In the genomic region with DNA sequence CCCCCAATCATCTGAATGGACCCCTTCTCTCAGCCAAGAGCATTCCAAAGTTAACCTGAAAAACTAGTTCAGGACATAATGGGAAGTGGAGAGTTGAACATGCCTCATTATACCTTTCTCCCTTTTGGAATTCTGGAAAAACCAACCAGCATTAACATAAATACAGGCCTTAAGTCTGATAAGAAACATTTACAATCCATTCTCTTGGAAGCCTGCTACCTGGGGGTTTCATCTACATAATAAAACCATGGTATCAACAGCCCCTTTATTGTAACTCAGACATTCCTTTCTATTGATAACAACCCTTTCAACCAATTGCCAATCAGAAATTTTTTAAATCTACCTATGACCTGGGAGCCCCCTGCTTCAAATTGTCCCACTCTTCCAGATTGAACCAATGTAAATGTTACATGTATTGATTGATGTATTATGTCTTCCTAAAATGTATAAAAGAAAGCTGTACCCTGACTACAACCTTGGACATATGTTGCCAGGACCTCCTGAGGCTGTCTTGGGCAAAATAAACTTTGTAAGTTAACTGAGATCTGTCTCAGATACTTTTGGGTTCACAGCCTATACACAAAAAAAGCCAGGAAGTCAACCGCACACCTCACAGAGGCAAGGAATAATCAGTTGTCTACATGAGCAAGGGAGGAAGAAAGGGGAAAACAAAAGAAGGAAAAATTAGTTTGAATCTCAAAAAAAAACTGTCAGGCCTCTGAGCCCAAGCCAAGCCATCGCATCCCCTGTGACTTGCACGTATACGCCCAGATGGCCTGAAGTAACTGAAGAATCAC, we compare ENCODE assay signal across 23 cellular contexts. TPM values are rescaled to one million over a fixed set of nuclear protein-coding genes. Genes with fewer than 3 reads are reported as not detected.
"Had no signal": no experiment of that assay in that cellular context is flagged by ENCODE, and none has a peak within 500 bp of the region (broad histone marks: within the 10 kb centered on the region; RNA-seq: fewer than 3 reads in every experiment).

No MANE protein-coding gene starts in this region.

- H3K27me3 ChIP-seq: neutrophil, right lobe of liver, suprapubic skin, thyroid gland had no signal

- H3K4me3 ChIP-seq: hepatocyte, psoas muscle, right lobe of liver, suprapubic skin, thyroid gland had no signal

- H3K27ac ChIP-seq: hepatocyte, neutrophil, psoas muscle, right lobe of liver, suprapubic skin, thyroid gland had no signal

- FAIRE-seq: colon, endothelial cell of umbilical vein, islet of Langerhans, urothelium cell line had no signal

- H3K4me3 Mint-ChIP-seq: naive thymus-derived CD8-positive, alpha-beta T cell; stimulated activated effector memory CD8-positive, alpha-beta T cell treated with anti-CD3 and anti-CD28 coated beads, Interleukin-12 subunit alpha, Interleukin-12 subunit beta, amount 100 ng/mL, for 72 hours; type B pancreatic cell had no signal

- H3K79me2 ChIP-seq: hepatocyte had no signal

- H3K27me3 Mint-ChIP-seq: naive thymus-derived CD8-positive, alpha-beta T cell had no signal

- H3K9me3 Mint-ChIP-seq: naive thymus-derived CD8-positive, alpha-beta T cell; type B pancreatic cell had no signal

- H3K36me3 ChIP-seq: neutrophil, right lobe of liver, suprapubic skin, thyroid gland had no signal

- H3K9me3 ChIP-seq: neutrophil, psoas muscle, right lobe of liver, suprapubic skin, thyroid gland had no signal

- DNase-seq: dermis blood vessel endothelial cell; erythroblast; foreskin melanocyte; head of caudate nucleus; kidney glomerular epithelial cell; naive thymus-derived CD8-positive, alpha-beta T cell; psoas muscle; retina; right lobe of liver; stimulated activated CD4-positive, alpha-beta T cell treated with anti-CD3 and anti-CD28 coated beads, Interleukin-4, amount 100 ng/mL, for 1 hour; stimulated activated CD8-positive, alpha-beta memory T cell treated with anti-CD3 and anti-CD28 coated beads, Interleukin-4, amount 100 ng/mL, for 48 hours; stimulated activated naive CD8-positive, alpha-beta T cell treated with anti-CD3 and anti-CD28 coated beads, Interleukin-15, Interleukin-2, amounts not matched to agents 100 U/mL and 50 U/mL, for 24 hours; thyroid gland had no signal

- H3K4me1 ChIP-seq: psoas muscle, right lobe of liver, suprapubic skin, thyroid gland had no signal

- H3K27ac Mint-ChIP-seq: stimulated activated effector memory CD8-positive, alpha-beta T cell treated with anti-CD3 and anti-CD28 coated beads, Interleukin-12 subunit alpha, Interleukin-12 subunit beta, amount 100 ng/mL, for 72 hours; type B pancreatic cell had no signal

- H3K4me2 ChIP-seq: hepatocyte had no signal

- H2AFZ ChIP-seq: hepatocyte had no signal

- H3K36me3 Mint-ChIP-seq: naive thymus-derived CD8-positive, alpha-beta T cell; stimulated activated effector memory CD8-positive, alpha-beta T cell treated with anti-CD3 and anti-CD28 coated beads, Interleukin-12 subunit alpha, Interleukin-12 subunit beta, amount 100 ng/mL, for 72 hours had no signal

- ATAC-seq: naive thymus-derived CD8-positive, alpha-beta T cell; psoas muscle; right lobe of liver; stimulated activated effector memory CD8-positive, alpha-beta T cell treated with anti-CD3 and anti-CD28 coated beads, Interleukin-12 subunit alpha, Interleukin-12 subunit beta, amount 100 ng/mL, for 72 hours; stimulated activated naive CD8-positive, alpha-beta T cell treated with anti-CD3 and anti-CD28 coated beads, Interleukin-15, Interleukin-2, amounts not matched to agents 100 U/mL and 50 U/mL, for 24 hours had no signal

RNA-seq across cellular contexts. Expression of a gene that starts 17.6 kb away (rescaled TPM):
- total RNA-seq: mononuclear cell; naive thymus-derived CD8-positive, alpha-beta T cell had no signal
- polyA plus RNA-seq: naive thymus-derived CD8-positive, alpha-beta T cell had no signal
